8 cellular contexts compared by ENCODE assay signal in the genomic region with DNA sequence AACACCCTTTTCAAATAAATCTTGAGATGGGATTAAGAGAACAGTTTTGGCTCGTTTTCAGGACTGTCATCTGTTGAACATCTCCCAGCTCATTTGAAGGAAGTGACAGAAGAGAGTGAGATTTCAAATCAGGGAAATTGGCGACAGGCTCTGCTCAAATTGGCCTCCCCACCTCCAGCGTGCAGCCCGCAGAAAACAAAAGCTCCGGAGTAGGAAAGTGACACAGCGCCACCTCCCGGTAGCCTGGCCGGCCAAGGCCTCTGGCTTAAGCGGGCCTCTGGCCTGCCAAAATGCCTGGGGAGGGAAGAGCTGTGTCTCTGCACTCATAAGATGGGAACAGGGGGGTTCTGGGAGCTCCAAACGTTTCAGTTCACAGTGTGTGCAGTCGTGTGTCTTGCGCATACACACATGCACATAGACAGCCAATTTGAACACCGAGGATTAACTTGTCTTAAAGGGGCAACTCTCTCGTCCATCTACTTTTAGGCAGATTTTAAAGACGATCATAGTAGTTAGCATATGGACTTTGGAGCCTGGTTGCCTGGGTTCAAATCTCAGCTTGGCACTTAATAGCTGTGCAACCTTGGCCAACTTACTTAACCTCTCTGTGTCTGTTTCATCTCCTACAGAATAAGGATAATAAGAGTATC.
DNase-seq lines count a peak whose midpoint lies in the region; ATAC-seq and TF ChIP-seq lines count a peak whose summit lies in the region.

No MANE protein-coding gene starts in this region.

- POLR2A ChIA-PET in naive thymus-derived CD4-positive, alpha-beta T cell (lab: Charles Lee): no interaction called here

- CTCF ChIA-PET in naive thymus-derived CD4-positive, alpha-beta T cell (lab: Charles Lee): interaction anchor here (0.9 to 1.8 kb wide), 5 partner anchors 8 to 722 kb away, joined by 3 to 7 read pairs (median 4); no protein-coding TSS in a partner anchor

- intact Hi-C loops in esophagus muscularis mucosa (cut with DNase I): no loop called here
- intact Hi-C loops in naive thymus-derived CD4-positive, alpha-beta T cell (cut with micrococcal nuclease): loop anchor here (1.0 to 5.0 kb wide), 9 partner anchors 126 to 1611 kb away; no protein-coding TSS in a partner anchor

- H3K27me3 ChIP-seq in esophagus muscularis mucosa: no peaks in the 10 kb centered on the region
- no peaks in the 10 kb centered on the region for H3K27me3 ChIP-seq in naive thymus-derived CD4-positive, alpha-beta T cell (ENCODE audit: control insufficient read depth in 2 of 2, insufficient read depth in 2 of 2, low read length in 2 of 2)

- H3K36me3 ChIP-seq in esophagus muscularis mucosa: no peaks in the 10 kb centered on the region
- no peaks in the 10 kb centered on the region for H3K36me3 ChIP-seq in naive thymus-derived CD4-positive, alpha-beta T cell (ENCODE audit: control insufficient read depth in 2 of 3, insufficient read depth in 3 of 3, low read length in 3 of 3)

- 24% methylated on average over 12 of the region's 15 CpGs for WGBS in esophagus muscularis mucosa

- H3K9me3 Mint-ChIP-seq in HFFc6: no peaks in the 10 kb centered on the region
- H3K9me3 Mint-ChIP-seq in naive thymus-derived CD4-positive, alpha-beta T cell: no peaks in the 10 kb centered on the region

- peaks cover 4% of the 10 kb centered on the region for H3K27me3 Mint-ChIP-seq in HFFc6 (ENCODE audit: insufficient read depth)
- H3K27me3 Mint-ChIP-seq in naive thymus-derived CD4-positive, alpha-beta T cell: peaks cover 0 to 13% (median 4%) of the 10 kb centered on the region in 5 donors

- peaks cover 23% of the 10 kb centered on the region for H3K4me1 Mint-ChIP-seq in HFFc6 (ENCODE audit: low read depth)
- peaks cover 0 to 7% (median 0%) of the 10 kb centered on the region in 7 donors for H3K4me1 Mint-ChIP-seq in naive thymus-derived CD4-positive, alpha-beta T cell

- H3K27ac Mint-ChIP-seq in HFFc6: no peak overlapping the region
- H3K27ac Mint-ChIP-seq in naive thymus-derived CD4-positive, alpha-beta T cell: no peak overlapping the region

- no peaks in the 10 kb centered on the region for H3K9me3 ChIP-seq in esophagus muscularis mucosa
- H3K9me3 ChIP-seq in naive thymus-derived CD4-positive, alpha-beta T cell (ENCODE audit: control insufficient read depth in 2 of 3, low read length in 3 of 3): no peaks in the 10 kb centered on the region

- H3K36me3 Mint-ChIP-seq in HFFc6 (ENCODE audit: low read depth): no peaks in the 10 kb centered on the region
- no peaks in the 10 kb centered on the region for H3K36me3 Mint-ChIP-seq in naive thymus-derived CD4-positive, alpha-beta T cell

- peak; percentile 95 for TF ChIP-seq CTCF in HFFc6 (IDR thresholded peaks at IDR 0.05)
- TF ChIP-seq CTCF in esophagus muscularis mucosa (IDR thresholded peaks at IDR 0.05): peak; percentile 50 to 74 (median 67)

- peak; percentile 49 for ATAC-seq in naive thymus-derived CD4-positive, alpha-beta T cell

- H3K4me3 ChIP-seq in esophagus muscularis mucosa: no peak overlapping the region
- H3K4me3 ChIP-seq in naive thymus-derived CD4-positive, alpha-beta T cell (ENCODE audit: low read length): no peak overlapping the region

- DNase-seq in NCI-H526 (lab: John Stamatoyannopoulos, UW) (peak; percentile 31 to 83), NCI-H526 treated with DMSO at 0.1 percent for 48 hours (lab: John Stamatoyannopoulos, UW) (no peak), HFFc6 (peak; percentile 39), MV-4-11 (lab: John Stamatoyannopoulos, UW) (peak; percentile 5), esophagus muscularis mucosa (ENCODE audit: extremely low spot score) (no peak), substantia nigra (lab: John Stamatoyannopoulos, UW) (peak in 41 of 49 donors; percentile 1 to 67 (median 42))
- DNase-seq in activated CD8-positive, alpha-beta memory T cell treated with anti-CD3 and anti-CD28 coated beads, Interleukin-2, amount 50 U/mL, for 4 hours: peak; percentile 38
- peak in 8 of 9 donors; percentile 13 to 70 (median 31) for DNase-seq in naive thymus-derived CD4-positive, alpha-beta T cell

- H3K27ac ChIP-seq in esophagus muscularis mucosa (replicated peaks in 1 of 4): no peak overlapping the region
- H3K27ac ChIP-seq in naive thymus-derived CD4-positive, alpha-beta T cell (ENCODE audit: low read depth, low read length): no peak overlapping the region
- H3K27ac ChIP-seq in substantia nigra (ENCODE audit: low read depth, low read length, poor library complexity, severe bottlenecking): no peak overlapping the region

- TF ChIP-seq EP300 in esophagus muscularis mucosa (IDR thresholded peaks at IDR 0.05): no peak

- H3K4me1 ChIP-seq in esophagus muscularis mucosa: peaks cover 0 to 18% (median 9%) of the 10 kb centered on the region in 4 donors
- no peaks in the 10 kb centered on the region for H3K4me1 ChIP-seq in naive thymus-derived CD4-positive, alpha-beta T cell (ENCODE audit: control insufficient read depth in 2 of 2, insufficient read depth in 2 of 2, low read length in 2 of 2)

- no peak for TF ChIP-seq POLR2A in esophagus muscularis mucosa (IDR thresholded peaks at IDR 0.05; ENCODE audit: low read depth)

- no peak overlapping the region for H3K4me3 Mint-ChIP-seq in HFFc6
- no peak overlapping the region for H3K4me3 Mint-ChIP-seq in naive thymus-derived CD4-positive, alpha-beta T cell

Comparison
In these comparisons a context has a peak if more than half of its experiments do, and no peak if none do; other contexts are left out.
1. DNase-seq: peak in NCI-H526 (2 of 2), HFFc6 (single experiment), MV-4-11 (single experiment), activated CD8-positive, alpha-beta memory T cell treated with anti-CD3 and anti-CD28 coated beads, Interleukin-2, amount 50 U/mL, for 4 hours (single experiment), naive thymus-derived CD4-positive, alpha-beta T cell (8 of 9) and substantia nigra (41 of 49); none in NCI-H526 treated with DMSO at 0.1 percent for 48 hours (single experiment) and esophagus muscularis mucosa (single experiment).